Comparison of ENCODE assay signal across 8 cellular contexts in the genomic region with DNA sequence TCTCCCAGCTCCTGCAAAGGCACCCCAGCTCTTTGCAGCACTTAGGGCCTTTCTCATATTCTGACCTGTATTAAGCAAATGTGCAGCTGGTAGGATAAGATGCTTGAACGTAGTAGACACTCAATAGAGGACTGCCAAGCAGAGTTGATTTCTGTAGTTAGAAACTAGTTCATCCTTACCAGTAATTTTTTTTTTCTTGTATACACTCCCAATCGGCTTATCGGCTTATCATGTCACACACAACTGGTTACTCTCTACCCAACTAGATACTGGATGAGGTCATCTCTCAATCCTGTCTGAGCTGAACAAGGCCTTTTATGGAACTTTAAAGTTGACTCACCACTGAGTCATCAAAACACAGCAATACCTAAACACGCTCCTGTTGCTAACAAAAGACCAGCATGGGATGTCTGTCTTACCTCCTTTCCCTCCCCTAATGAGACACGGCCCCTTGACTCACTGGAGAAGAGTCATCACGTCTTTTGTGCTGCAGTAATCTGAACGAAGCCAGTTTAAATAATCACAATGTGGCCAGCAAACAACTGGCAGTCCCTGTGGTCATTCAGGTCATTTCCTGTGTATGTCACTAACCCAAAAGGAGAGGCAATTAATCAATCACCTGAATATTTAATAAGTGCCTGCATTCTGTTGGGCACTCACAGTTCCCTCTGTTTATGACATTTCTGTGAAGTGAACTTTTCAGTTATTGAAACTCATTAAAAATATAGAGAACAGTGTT. TPM values are rescaled to one million over a fixed set of nuclear protein-coding genes. Genes with fewer than 3 reads are reported as not detected.
DNase-seq lines count a peak whose midpoint lies in the region; ATAC-seq and TF ChIP-seq lines count a peak whose summit lies in the region.

No MANE protein-coding gene starts in this region.

- peaks cover 75% of the 10 kb centered on the region for H3K4me1 Mint-ChIP-seq in Calu3 (ENCODE audit: low read depth, unreplicated experiment)
- H3K4me1 Mint-ChIP-seq in activated naive CD4-positive, alpha-beta T cell treated with anti-CD3 and anti-CD28 coated beads for 36 hours (ENCODE audit: low read depth) = peaks cover 9% of the 10 kb centered on the region
- H3K4me1 Mint-ChIP-seq in glutamatergic neuron (ENCODE audit: low read depth, unreplicated experiment) = peaks cover 3% of the 10 kb centered on the region

- peak overlapping the region; percentile 98 for H3K27ac ChIP-seq in PC-3 (ENCODE audit: low read length)

- H3K4me2 ChIP-seq in PC-3 (ENCODE audit: low read length) = peak overlapping the region; percentile 83

- H2AFZ ChIP-seq in PC-3 (ENCODE audit: low read length) = no peak overlapping the region

- H3K27me3 ChIP-seq in PC-3 (ENCODE audit: low read length) = no peaks in the 10 kb centered on the region

- H3K4me3 Mint-ChIP-seq in Calu3 (ENCODE audit: low read depth, unreplicated experiment) = peak overlapping the region; percentile 49
- H3K4me3 Mint-ChIP-seq in activated naive CD4-positive, alpha-beta T cell treated with anti-CD3 and anti-CD28 coated beads for 36 hours = no peak overlapping the region
- H3K4me3 Mint-ChIP-seq in glutamatergic neuron (ENCODE audit: unreplicated experiment) = no peak overlapping the region

- peaks cover 41% of the 10 kb centered on the region for H3K36me3 Mint-ChIP-seq in Calu3 (ENCODE audit: insufficient read depth, unreplicated experiment)
- peaks cover 5% of the 10 kb centered on the region for H3K36me3 Mint-ChIP-seq in activated naive CD4-positive, alpha-beta T cell treated with anti-CD3 and anti-CD28 coated beads for 36 hours (ENCODE audit: low read depth)
- peaks cover 13% of the 10 kb centered on the region for H3K36me3 Mint-ChIP-seq in glutamatergic neuron (ENCODE audit: unreplicated experiment)

- intact Hi-C loops in Calu3 (cut with micrococcal nuclease; ENCODE audit: unreplicated experiment) (no loop called here), PC-3 (cut with micrococcal nuclease) (loop anchor here (1.0 to 2.0 kb wide), 5 partner anchors 39 to 203 kb away; a partner anchor contains a TSS)
- intact Hi-C loops in activated naive CD4-positive, alpha-beta T cell treated with anti-CD3 and anti-CD28 coated beads for 36 hours (cut with micrococcal nuclease) = loop anchor here (1.0 to 10.0 kb wide), 8 partner anchors 8 to 651 kb away; a partner anchor contains a TSS

- peak; percentile 83 for DNase-seq in Calu3
- peak; percentile 99 for DNase-seq in PC-3
- DNase-seq in activated naive CD4-positive, alpha-beta T cell treated with anti-CD3 and anti-CD28 coated beads for 36 hours = peak; percentile 81
- DNase-seq in glutamatergic neuron = no peak
- DNase-seq in retina = peak; percentile 48
- no peak for DNase-seq in NCI-H1105 treated with DMSO at 0.1 percent for 48 hours (lab: John Stamatoyannopoulos, UW)

- H3K27ac Mint-ChIP-seq in Calu3 (ENCODE audit: unreplicated experiment) (peak overlapping the region; percentile 100), glutamatergic neuron (ENCODE audit: unreplicated experiment) (peak overlapping the region; percentile 55)
- H3K27ac Mint-ChIP-seq in activated naive CD4-positive, alpha-beta T cell treated with anti-CD3 and anti-CD28 coated beads for 36 hours = peak overlapping the region; percentile 65

- no peaks in the 10 kb centered on the region for H3K36me3 ChIP-seq in PC-3 (ENCODE audit: low read depth, low read length)

- POLR2A ChIA-PET in PC-3 (lab: Charles Lee; ENCODE audit: unreplicated experiment) = interaction anchor here (0.5 to 0.7 kb wide), 4 partner anchors 17 to 676 kb away, joined by 3 to 9 read pairs (median 6); no protein-coding TSS in a partner anchor

- H3K9me2 ChIP-seq in PC-3 (replicated peaks; ENCODE audit: low read length) = no peaks in the 10 kb centered on the region

- CTCF ChIA-PET in Calu3 (lab: Charles Lee) (interaction anchor here (0.6 to 1.9 kb wide), 4 partner anchors 31 to 316 kb away, joined by 3 to 8 read pairs (median 6); no protein-coding TSS in a partner anchor), PC-3 (lab: Charles Lee) (no interaction called here)
- CTCF ChIA-PET in activated naive CD4-positive, alpha-beta T cell treated with anti-CD3 and anti-CD28 coated beads for 36 hours (lab: Charles Lee) = interaction anchor here (0.6 to 1.2 kb wide), 2 partner anchors 31 to 999 kb away, joined by 3 to 10 read pairs; no protein-coding TSS in a partner anchor

- H3K9me3 ChIP-seq in PC-3 (ENCODE audit: low read length) = 0 out of 2 replicates have a peak, but pooled peaks cover 4% of the 10 kb centered on the region

- no peaks in the 10 kb centered on the region for H3K27me3 Mint-ChIP-seq in Calu3 (ENCODE audit: unreplicated experiment)
- no peaks in the 10 kb centered on the region for H3K27me3 Mint-ChIP-seq in activated naive CD4-positive, alpha-beta T cell treated with anti-CD3 and anti-CD28 coated beads for 36 hours (ENCODE audit: low read depth)
- peaks cover 1% of the 10 kb centered on the region for H3K27me3 Mint-ChIP-seq in glutamatergic neuron (ENCODE audit: unreplicated experiment)

- BruUV-seq in Calu3 (replicated peaks; lab: Mats Ljungman, UMichigan) (no TSS peak), PC-3 (replicated peaks; lab: Mats Ljungman, UMichigan) (no TSS peak)

- ATAC-seq in GM21381 (IDR thresholded peaks at IDR 0.05; ENCODE audit: unreplicated experiment) (peak; percentile 86), HG03571 (IDR thresholded peaks at IDR 0.05; ENCODE audit: unreplicated experiment) (peak; percentile 84), PC-3 (peak; percentile 83)

- no peaks in the 10 kb centered on the region for H3F3A ChIP-seq in PC-3 (ENCODE audit: low read length, unreplicated experiment)

- no peaks in the 10 kb centered on the region for H3K79me2 ChIP-seq in PC-3 (ENCODE audit: low read length)

- TF ChIP-seq CTCF in Calu3 (IDR thresholded peaks at IDR 0.05; ENCODE audit: unreplicated experiment) (no peak), PC-3 (conservative IDR thresholded peaks at IDR 0.05; ENCODE audit: low read depth, low read length) (no peak), glutamatergic neuron (IDR thresholded peaks at IDR 0.05; ENCODE audit: partially characterized antibody, unreplicated experiment) (no peak)

- H3K9ac ChIP-seq in PC-3 (ENCODE audit: low read length) = peak overlapping the region; percentile 83

- H3K4me3 ChIP-seq in PC-3 (ENCODE audit: low read length) = peak overlapping the region; percentile 48; the same call in 1 of the 2 replicates

- peaks cover 65% of the 10 kb centered on the region for H3K4me1 ChIP-seq in PC-3 (ENCODE audit: insufficient read depth, low read length)

- no peaks in the 10 kb centered on the region for H4K20me1 ChIP-seq in PC-3 (ENCODE audit: low read length)

- H3K9me3 Mint-ChIP-seq in Calu3 (ENCODE audit: low read depth, unreplicated experiment) (no peaks in the 10 kb centered on the region), glutamatergic neuron (ENCODE audit: unreplicated experiment) (peaks cover 8% of the 10 kb centered on the region)
- peaks cover 6% of the 10 kb centered on the region for H3K9me3 Mint-ChIP-seq in activated naive CD4-positive, alpha-beta T cell treated with anti-CD3 and anti-CD28 coated beads for 36 hours

RNA-seq across cellular contexts. Expression of a gene that starts 7.5 kb away (rescaled TPM):
- total RNA-seq in Calu3 (2022) = 50.7 and 53.6 TPM in 2 replicates
- total RNA-seq in PC-3 (2014; rRNA removed) = 45.1 and 46.9 TPM in 2 replicates
- total RNA-seq in activated naive CD4-positive, alpha-beta T cell treated with anti-CD3 and anti-CD28 coated beads for 36 hours = 10 to 100 TPM; 41.8 to 46.6 TPM
- 10.2 TPM for total RNA-seq in glutamatergic neuron (ENCODE audit: unreplicated experiment)

Comparison
In these comparisons a context has a peak if more than half of its experiments do, and no peak if none do; other contexts are left out.
1. DNase-seq: peak in Calu3 (single experiment), PC-3 (single experiment), activated naive CD4-positive, alpha-beta T cell treated with anti-CD3 and anti-CD28 coated beads for 36 hours (single experiment) and retina (single experiment); none in glutamatergic neuron (single experiment) and NCI-H1105 treated with DMSO at 0.1 percent for 48 hours (single experiment).
2. Peak in every context shown above with its lines, with median percentiles within 50 percentile points of each other: H3K27ac Mint-ChIP-seq and ATAC-seq.